ENCODE assay signal across 1 cellular context in genomic region chr18:3450358-3451107, GRCh38.
TF ChIP-seq lines count a peak whose summit lies in the region.

No MANE protein-coding gene starts in this region.

TF ChIP-seq in HepG2, 621 proteins besides CTCF, POLR2A, EP300 and RAD21 (continued from another document):
- TF ChIP-seq PATZ1 (CRISPR knock-in tag; IDR thresholded peaks at IDR 0.05) (no peak), CENPBD1 (CRISPR knock-in tag; IDR thresholded peaks at IDR 0.05; ENCODE audit: borderline replicate concordance, low read depth) (no peak), PRPF4 (IDR thresholded peaks at IDR 0.05; ENCODE audit: low read depth, low read length, poor library complexity, severe bottlenecking) (no peak), ZKSCAN8 (CRISPR knock-in tag; IDR thresholded peaks at IDR 0.05; ENCODE audit: borderline replicate concordance) (no peak), MYC (CRISPR knock-in tag; IDR thresholded peaks at IDR 0.05; ENCODE audit: borderline replicate concordance) (peak; percentile 60), ZNF629 (CRISPR knock-in tag; conservative IDR thresholded peaks at IDR 0.05) (no peak)
